ENCODE assay signal across 10 cellular contexts in the genomic region with DNA sequence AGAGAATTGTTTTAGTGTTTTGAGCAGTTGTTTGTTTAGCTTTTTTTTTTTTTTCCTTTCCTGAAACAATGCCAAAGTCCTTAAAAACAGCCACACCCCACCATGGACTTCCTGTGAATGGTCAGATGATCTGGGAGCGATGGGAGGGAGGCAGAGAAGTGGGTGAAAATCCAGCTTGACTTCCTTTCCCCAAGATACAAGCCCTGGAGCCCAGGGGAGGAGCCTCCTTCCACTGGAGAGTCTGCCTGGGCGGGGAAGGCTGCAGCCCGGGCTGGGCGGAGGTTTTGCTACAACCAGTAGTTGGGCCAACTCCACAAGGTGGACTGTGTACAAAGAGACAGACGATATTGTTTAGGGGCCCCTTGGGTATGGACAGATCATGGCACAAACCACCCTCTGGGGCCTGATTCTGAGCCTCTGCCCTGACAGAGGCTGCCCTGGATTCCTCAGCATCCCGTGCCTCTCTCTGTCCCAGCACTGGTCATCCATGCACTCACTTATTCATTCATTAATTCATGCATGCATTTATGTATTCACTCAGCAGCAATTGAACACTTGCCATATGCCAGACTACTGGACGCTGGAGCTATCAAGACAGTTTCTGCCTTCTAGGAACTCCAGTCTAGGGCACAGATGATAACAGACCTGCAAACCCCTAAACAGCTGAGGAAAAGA. TPM values are rescaled to one million over a fixed set of nuclear protein-coding genes. Genes with fewer than 3 reads are reported as not detected.
DNase-seq lines count a peak whose midpoint lies in the region; FAIRE-seq and TF ChIP-seq lines count a peak whose summit lies in the region.
"Had no signal": no experiment of that assay in that cellular context is flagged by ENCODE, and none has a peak within 500 bp of the region (broad histone marks: within the 10 kb centered on the region; RNA-seq: fewer than 3 reads in every experiment).

No MANE protein-coding gene starts in this region.

- no peak overlapping the region for H3K4me3 ChIP-seq in LNCaP clone FGC (ENCODE audit: low read depth, low read length)

- FAIRE-seq in urothelium cell line (lab: Jason Lieb, UNC) = no peak
- FAIRE-seq: G401.6 had no signal

- TF ChIP-seq CTCF in LNCaP clone FGC (IDR thresholded peaks at IDR 0.05; ENCODE audit: control insufficient read depth, extremely low read depth, insufficient read depth) = no peak

- DNase-seq in AG08396 (ENCODE audit: low spot score) = peak; percentile 55
- DNase-seq in LNCaP clone FGC (ENCODE audit: low read depth) = peak; percentile 47
- DNase-seq in dermis microvascular lymphatic vessel endothelial cell (ENCODE audit: low read depth in 2 of 2) = peak; percentile 60 to 80
- DNase-seq in lung microvascular endothelial cell (ENCODE audit: low read depth in 2 of 2) = peak; percentile 76 to 81
- no peak for DNase-seq in glomerular visceral epithelial cell (ENCODE audit: extremely low spot score)
- DNase-seq in NK-92 treated with Interleukin-12 subunit alpha and Interleukin-12 subunit beta, amount 100 ng/mL, for 24 hours (lab: John Stamatoyannopoulos, UW) = no peak
- DNase-seq in OCI-M1 (lab: John Stamatoyannopoulos, UW) = no peak
- DNase-seq in urothelium cell line (ENCODE audit: low spot score) = no peak
- DNase-seq: activated CD4-positive, alpha-beta T cell treated with anti-CD3 and anti-CD28 coated beads for 48 hours had no signal

RNA-seq across cellular contexts. Expression of a gene that starts 29.8 kb away (rescaled TPM):
- 257 and 821 TPM in 2 replicates for total RNA-seq in dermis microvascular lymphatic vessel endothelial cell
- total RNA-seq in lung microvascular endothelial cell = 276 and 293 TPM in 2 replicates

Comparison
In these comparisons a context has a peak if more than half of its experiments do, and no peak if none do; other contexts are left out.
1. DNase-seq: peak in AG08396 (single experiment), LNCaP clone FGC (single experiment), dermis microvascular lymphatic vessel endothelial cell (2 of 2) and lung microvascular endothelial cell (2 of 2); none in glomerular visceral epithelial cell (single experiment), NK-92 treated with Interleukin-12 subunit alpha and Interleukin-12 subunit beta, amount 100 ng/mL, for 24 hours (single experiment), OCI-M1 (single experiment) and urothelium cell line (single experiment).